7 cellular contexts compared by ENCODE assay signal in the genomic region with DNA sequence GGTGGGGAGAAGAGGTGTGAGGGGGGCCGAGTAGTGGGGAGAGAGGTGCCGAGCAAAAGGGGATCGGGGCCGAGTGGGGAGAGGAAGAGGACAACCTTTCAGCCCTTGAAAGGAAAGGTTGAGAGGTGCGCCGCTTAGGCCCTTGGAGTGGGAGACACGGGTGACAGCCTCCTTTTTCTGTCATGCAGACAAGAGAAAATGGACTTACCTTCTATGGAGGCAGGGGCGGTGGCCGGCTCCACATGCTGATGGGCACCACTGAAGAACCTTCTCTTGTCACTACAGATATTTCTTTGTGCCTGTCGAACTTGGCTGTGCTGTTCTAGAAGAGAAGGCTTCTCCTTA. TPM values are rescaled to one million over a fixed set of nuclear protein-coding genes. Genes with fewer than 3 reads are reported as not detected.
A peak's percentile ranks its signal among the peaks of the same experiment; 100 is the strongest.
DNase-seq lines count a peak whose midpoint lies in the region; ATAC-seq, FAIRE-seq and TF ChIP-seq lines count a peak whose summit lies in the region.

No MANE protein-coding gene starts in this region.

- DNase-seq in LoVo (ENCODE audit: low spot score) (peak; percentile 8), astrocyte (ENCODE audit: low read depth) (no peak), immature natural killer cell (no peak), D721Med (ENCODE audit: insufficient read length, low spot score) (no peak), iPS-NIHi11 (ENCODE audit: low spot score) (no peak)
- peak; percentile 16 for DNase-seq in stimulated activated CD4-positive, alpha-beta T cell treated with anti-CD3 and anti-CD28 coated beads, Interleukin-1b, Interleukin-23, amount 100 ng/mL, for 48 hours

- peak overlapping the region; percentile 99 for H3K4me3 Mint-ChIP-seq in astrocyte (ENCODE audit: unreplicated experiment)
- peak overlapping the region; percentile 94 to 99 (median 96) for H3K4me3 Mint-ChIP-seq in immature natural killer cell

- peaks cover 29% of the 10 kb centered on the region for H4K20me1 ChIP-seq in astrocyte (ENCODE audit: insufficient read depth, low read length)

- H3K9me3 ChIP-seq in astrocyte (ENCODE audit: insufficient read depth, low read depth, low read length): no peaks in the 10 kb centered on the region

- no peaks in the 10 kb centered on the region for H3K27me3 Mint-ChIP-seq in astrocyte (ENCODE audit: low read depth, unreplicated experiment)
- peaks cover 12 to 20% (median 16%) of the 10 kb centered on the region in 3 donors for H3K27me3 Mint-ChIP-seq in immature natural killer cell (ENCODE audit: low read depth in 3 of 3)

- peak overlapping the region; percentile 91 for H3K9ac ChIP-seq in astrocyte (ENCODE audit: low read length)

- H3K4me1 Mint-ChIP-seq in astrocyte (ENCODE audit: low read depth, unreplicated experiment): peaks cover 4% of the 10 kb centered on the region
- H3K4me1 Mint-ChIP-seq in immature natural killer cell: peaks cover 42 to 57% of the 10 kb centered on the region in 2 donors

- H3K36me3 Mint-ChIP-seq in astrocyte (ENCODE audit: low read depth, unreplicated experiment): peaks cover 8% of the 10 kb centered on the region
- peaks cover under 1 to 1% (median under 1%) of the 10 kb centered on the region in 3 donors for H3K36me3 Mint-ChIP-seq in immature natural killer cell

- peak overlapping the region; percentile 95 for H3K27ac ChIP-seq in astrocyte (ENCODE audit: low read depth, low read length)

- H3K4me3 ChIP-seq in astrocyte (ENCODE audit: insufficient read depth, low read depth, low read length): peak overlapping the region; percentile 78

- H2AFZ ChIP-seq in astrocyte (ENCODE audit: low read depth, low read length): peak overlapping the region; percentile 87

- H3K79me2 ChIP-seq in astrocyte (ENCODE audit: insufficient read depth, low read length): peaks cover 59% of the 10 kb centered on the region

- TF ChIP-seq CTCF in astrocyte (IDR thresholded peaks at IDR 0.05; ENCODE audit: insufficient read depth, low read depth, low read length): no peak
- TF ChIP-seq CTCF in D721Med (IDR thresholded peaks at IDR 0.05; ENCODE audit: insufficient read depth, missing control alignments): no peak

- FAIRE-seq in astrocyte (lab: Jason Lieb, UNC): no peak
- no peak for FAIRE-seq in D721Med (lab: Jason Lieb, UNC)

- no peaks in the 10 kb centered on the region for H3K36me3 ChIP-seq in astrocyte (ENCODE audit: insufficient read depth, low read length)

- peak overlapping the region; percentile 100 for H3K27ac Mint-ChIP-seq in astrocyte (ENCODE audit: unreplicated experiment)
- peak overlapping the region; percentile 98 to 100 (median 99) for H3K27ac Mint-ChIP-seq in immature natural killer cell

- peak overlapping the region; percentile 99 for H3K4me2 ChIP-seq in astrocyte (ENCODE audit: low read length)

- no peaks in the 10 kb centered on the region for H3K27me3 ChIP-seq in astrocyte (ENCODE audit: insufficient read depth, low read length)

- no peaks in the 10 kb centered on the region for H3K9me3 Mint-ChIP-seq in astrocyte (ENCODE audit: unreplicated experiment)
- no peaks in the 10 kb centered on the region for H3K9me3 Mint-ChIP-seq in immature natural killer cell

- peak; percentile 7 for ATAC-seq in GM18511 (IDR thresholded peaks at IDR 0.05; ENCODE audit: unreplicated experiment)

- peaks cover 17% of the 10 kb centered on the region for H3K4me1 ChIP-seq in astrocyte (ENCODE audit: insufficient read depth, low read length)

RNA-seq across cellular contexts. Expression of gene KLHL18, which starts 0.4 kb away (rescaled TPM):
- total RNA-seq in astrocyte: 49.3 and 53.2 TPM in 2 replicates
- 10 to 100 TPM; 11.7 to 21.1 (median 15.4) TPM for polyA plus RNA-seq in immature natural killer cell

RNA-seq across cellular contexts. Expression of gene KIF9, which starts 0.6 kb away (rescaled TPM):
- 7.5 and 8.1 TPM in 2 replicates for total RNA-seq in astrocyte
- polyA plus RNA-seq in immature natural killer cell: 1 to 10 TPM; 2.2 to 8.3 (median 4.1) TPM

Comparison
In these comparisons a context has a peak if more than half of its experiments do, and no peak if none do; other contexts are left out.
1. DNase-seq: peak in LoVo (single experiment) and stimulated activated CD4-positive, alpha-beta T cell treated with anti-CD3 and anti-CD28 coated beads, Interleukin-1b, Interleukin-23, amount 100 ng/mL, for 48 hours (single experiment); none in astrocyte (single experiment), immature natural killer cell (0 of 3), D721Med (single experiment) and iPS-NIHi11 (single experiment).